ENCODE assay signal across 23 cellular contexts in the genomic region with DNA sequence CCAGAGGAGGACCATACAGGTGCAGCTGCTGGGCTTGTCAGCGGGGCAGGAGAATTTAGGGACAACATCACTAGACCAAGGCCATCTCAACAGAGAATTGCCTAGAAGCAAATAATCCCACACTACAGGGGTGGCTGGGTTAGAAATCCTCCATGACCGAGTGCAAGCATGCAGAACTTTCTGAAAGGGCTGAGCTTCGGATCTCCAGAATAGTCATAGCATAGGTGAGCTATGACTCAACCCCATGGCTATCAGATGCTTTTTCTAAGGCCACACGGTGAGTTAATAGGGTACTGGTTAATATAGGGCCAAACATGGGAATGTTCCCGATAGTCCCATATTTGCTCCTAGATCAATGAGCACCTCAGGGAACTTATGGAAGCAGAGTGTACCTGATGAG. TPM values are rescaled to one million over a fixed set of nuclear protein-coding genes. Genes with fewer than 3 reads are reported as not detected.
A peak's percentile ranks its signal among the peaks of the same experiment; 100 is the strongest.
DNase-seq lines count a peak whose midpoint lies in the region; ATAC-seq lines count a peak whose summit lies in the region.
"Had no signal": no experiment of that assay in that cellular context is flagged by ENCODE, and none has a peak within 500 bp of the region (broad histone marks: within the 10 kb centered on the region; RNA-seq: fewer than 3 reads in every experiment).

No MANE protein-coding gene starts in this region.

- H3K4me3 Mint-ChIP-seq in activated CD4-positive, alpha-beta memory T cell treated with anti-CD3 and anti-CD28 coated beads for 36 hours = no peak overlapping the region
- H3K4me3 Mint-ChIP-seq: CD4-positive, alpha-beta memory T cell; GM23338; nephron progenitor cell had no signal

- no peak overlapping the region for H4K5ac ChIP-seq in mesendoderm (ENCODE audit: low read length)

- no peaks in the 10 kb centered on the region for H3K36me3 Mint-ChIP-seq in activated CD4-positive, alpha-beta memory T cell treated with anti-CD3 and anti-CD28 coated beads for 36 hours
- H3K36me3 Mint-ChIP-seq: CD4-positive, alpha-beta memory T cell had no signal

- H3K9me3 Mint-ChIP-seq in activated CD4-positive, alpha-beta memory T cell treated with anti-CD3 and anti-CD28 coated beads for 36 hours = no peaks in the 10 kb centered on the region
- H3K9me3 Mint-ChIP-seq: CD4-positive, alpha-beta memory T cell; GM23338; nephron progenitor cell had no signal

- ATAC-seq in GM19023 (IDR thresholded peaks at IDR 0.05; ENCODE audit: unreplicated experiment) = peak; percentile 64
- ATAC-seq in HG02852 (IDR thresholded peaks at IDR 0.05; ENCODE audit: unreplicated experiment) = peak; percentile 90
- ATAC-seq in HG02571 (IDR thresholded peaks at IDR 0.05; ENCODE audit: unreplicated experiment) = no peak
- ATAC-seq: GM23338, psoas muscle, Right ventricle myocardium inferior had no signal

- H3K27me3 ChIP-seq in mesendoderm (ENCODE audit: insufficient read depth, low read length, poor library complexity) = peaks cover 7% of the 10 kb centered on the region
- H3K27me3 ChIP-seq: MG63 had no signal

- H3K79me1 ChIP-seq in mesendoderm (ENCODE audit: low read length) = no peaks in the 10 kb centered on the region

- CTCF ChIA-PET in activated CD4-positive, alpha-beta memory T cell treated with anti-CD3 and anti-CD28 coated beads for 36 hours (lab: Charles Lee) = no interaction called here

- no peak overlapping the region for H2AK5ac ChIP-seq in mesendoderm (ENCODE audit: low read length)

- H3K27ac ChIP-seq in mesendoderm (ENCODE audit: low read depth, low read length) = no peak overlapping the region
- H3K27ac ChIP-seq: colonic mucosa, psoas muscle, suprapubic skin had no signal

- no peak overlapping the region for H3K23ac ChIP-seq in mesendoderm (ENCODE audit: low read length)

- no peaks in the 10 kb centered on the region for H3K36me3 ChIP-seq in mesendoderm (ENCODE audit: control insufficient read depth, insufficient read depth, low read length)
- H3K36me3 ChIP-seq: colonic mucosa, MG63, suprapubic skin had no signal

- no peak overlapping the region for H2BK5ac ChIP-seq in mesendoderm (ENCODE audit: low read length)

- no peak overlapping the region for H3K9ac ChIP-seq in mesendoderm (ENCODE audit: low read length)

- POLR2A ChIA-PET in activated CD4-positive, alpha-beta memory T cell treated with anti-CD3 and anti-CD28 coated beads for 36 hours (lab: Charles Lee) = no interaction called here

- H3K4me1 ChIP-seq in mesendoderm (ENCODE audit: control insufficient read depth, low read depth, low read length) = no peaks in the 10 kb centered on the region
- H3K4me1 ChIP-seq: colonic mucosa, psoas muscle had no signal

- no peak overlapping the region for H3K56ac ChIP-seq in mesendoderm (ENCODE audit: low read length)

- H3K4me3 ChIP-seq in mesendoderm (ENCODE audit: low read length) = no peak overlapping the region
- H3K4me3 ChIP-seq: colonic mucosa, GM23338, MG63, psoas muscle, smooth muscle cell, suprapubic skin had no signal

- H2BK120ac ChIP-seq in mesendoderm (ENCODE audit: low read depth, low read length) = no peak overlapping the region

- H3K4me1 Mint-ChIP-seq in activated CD4-positive, alpha-beta memory T cell treated with anti-CD3 and anti-CD28 coated beads for 36 hours (ENCODE audit: low read depth) = no peaks in the 10 kb centered on the region

- no peak overlapping the region for H4K8ac ChIP-seq in mesendoderm (ENCODE audit: low read depth, low read length)

- H3K79me2 ChIP-seq in mesendoderm (ENCODE audit: control insufficient read depth, insufficient read depth, low read length) = no peaks in the 10 kb centered on the region

- no peak overlapping the region for H3K18ac ChIP-seq in mesendoderm (ENCODE audit: low read length)

- intact Hi-C loops in activated CD4-positive, alpha-beta memory T cell treated with anti-CD3 and anti-CD28 coated beads for 36 hours (cut with micrococcal nuclease) = no loop called here

- no CpG with 5 or more reads among the region's 5 CpGs for WGBS in mesendoderm (ENCODE audit: extremely low coverage, insufficient coverage, low lambda C conversion rate)

- no peak overlapping the region for H3K27ac Mint-ChIP-seq in activated CD4-positive, alpha-beta memory T cell treated with anti-CD3 and anti-CD28 coated beads for 36 hours
- H3K27ac Mint-ChIP-seq: CD4-positive, alpha-beta memory T cell; GM23338; nephron progenitor cell had no signal

- H2BK15ac ChIP-seq in mesendoderm (replicated peaks; ENCODE audit: low read depth) = no peak overlapping the region

- DNase-seq in M059J (ENCODE audit: low read depth) = peak; percentile 22
- peak; percentile 34 for DNase-seq in mesendoderm
- no peak for DNase-seq in activated CD8-positive, alpha-beta memory T cell treated with anti-CD3 and anti-CD28 coated beads, Interleukin-2, amount 50 U/mL, for 4 hours
- DNase-seq in activated CD4-positive, alpha-beta memory T cell treated with anti-CD3 and anti-CD28 coated beads for 36 hours = no peak
- no peak for DNase-seq in T1000 (lab: John Stamatoyannopoulos, UW)
- DNase-seq: activated CD4-positive, alpha-beta T cell treated with anti-CD3 and anti-CD28 coated beads, Interleukin-2, amount 50 U/mL, for 48 hours; activated naive CD4-positive, alpha-beta T cell treated with anti-CD3 and anti-CD28 coated beads, Interleukin-2, amount 50 U/mL, for 16 hours; activated T-cell treated with anti-CD3 and anti-CD28 coated beads, Interleukin-2, amount 50 U/mL, for 1 hour; CD4-positive, alpha-beta memory T cell; colonic mucosa; foreskin melanocyte; MG63; NCI-H2029; NCI-H446 treated with DMSO at 0.1 percent for 48 hours; nephron progenitor cell; psoas muscle had no signal

- peaks cover 22% of the 10 kb centered on the region for H3K27me3 Mint-ChIP-seq in activated CD4-positive, alpha-beta memory T cell treated with anti-CD3 and anti-CD28 coated beads for 36 hours

- no peak overlapping the region for H3K4ac ChIP-seq in mesendoderm (ENCODE audit: low read depth, low read length)

- H3K4me2 ChIP-seq in mesendoderm (ENCODE audit: low read length) = no peak overlapping the region
- H3K4me2 ChIP-seq: GM23338, smooth muscle cell had no signal

RNA-seq across cellular contexts. Expression of a gene that starts 4.2 kb away (rescaled TPM):
- total RNA-seq in M059J (2014; rRNA removed; shearing (Covaris generic)) = 0.10 and 0.27 TPM in 2 replicates
- 0.18 TPM for polyA plus RNA-seq in mesendoderm (2013, experiment 1 of 2)
- polyA plus RNA-seq in mesendoderm (2013, experiment 2 of 2) = 0.15 TPM
- total RNA-seq in activated CD4-positive, alpha-beta memory T cell treated with anti-CD3 and anti-CD28 coated beads for 36 hours = not detected
- total RNA-seq: CD4-positive, alpha-beta memory T cell; psoas muscle; Right ventricle myocardium inferior; smooth muscle cell had no signal
- polyA plus RNA-seq: CD4-positive, alpha-beta memory T cell had no signal

Comparison
In these comparisons a context has a peak if more than half of its experiments do, and no peak if none do; other contexts are left out.
1. DNase-seq: peak in M059J (single experiment) and mesendoderm (single experiment); none in activated CD8-positive, alpha-beta memory T cell treated with anti-CD3 and anti-CD28 coated beads, Interleukin-2, amount 50 U/mL, for 4 hours (single experiment), activated CD4-positive, alpha-beta memory T cell treated with anti-CD3 and anti-CD28 coated beads for 36 hours (single experiment) and T1000 (single experiment).